ENCODE assay signal across 13 cellular contexts in the genomic region with DNA sequence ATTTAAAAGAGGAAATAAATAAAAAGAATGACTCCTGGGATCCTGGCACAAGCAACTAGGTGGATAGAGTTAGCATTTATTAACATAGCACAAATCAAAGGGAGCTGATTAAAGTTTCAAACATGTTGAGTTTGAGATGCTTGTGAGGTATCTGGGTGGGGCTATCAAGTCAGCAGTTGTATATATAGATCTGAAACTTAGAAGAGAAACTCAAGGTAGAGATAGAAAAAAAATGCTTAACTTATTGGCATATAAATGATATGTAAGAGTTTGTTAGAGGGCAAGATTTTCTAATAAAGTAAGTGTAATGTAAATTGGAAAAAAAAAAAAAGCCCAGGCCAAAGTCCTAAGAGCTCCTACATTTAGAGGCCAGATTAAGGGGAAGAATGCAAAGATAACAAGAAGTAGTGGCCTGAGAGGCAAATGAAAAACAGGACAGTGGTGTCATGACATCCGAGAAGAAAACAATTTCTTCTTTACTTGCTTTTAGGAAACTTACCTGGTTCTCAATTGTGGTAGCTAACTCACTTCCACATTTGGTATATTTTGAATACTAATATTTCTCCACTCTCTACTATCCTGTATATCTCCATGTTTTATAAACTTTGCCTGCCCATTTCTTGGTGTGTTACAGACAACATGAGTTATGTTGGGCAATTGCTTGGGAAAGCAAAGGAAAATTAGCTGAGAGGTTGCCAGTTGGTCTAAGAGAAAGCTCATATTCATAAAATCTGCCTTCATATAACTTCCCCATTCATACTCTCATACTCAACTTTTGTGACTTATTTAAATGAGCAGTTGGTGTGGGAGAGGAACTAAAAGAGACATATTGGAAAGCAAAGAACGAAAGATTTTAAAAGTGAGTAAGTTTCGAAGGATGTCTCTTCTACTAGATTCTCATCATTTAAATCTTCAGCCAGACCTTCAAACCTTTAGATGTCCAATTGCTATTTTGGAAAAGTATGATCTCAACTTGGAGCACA.
A peak's percentile ranks its signal among the peaks of the same experiment; 100 is the strongest.
DNase-seq lines count a peak whose midpoint lies in the region; ATAC-seq, FAIRE-seq and TF ChIP-seq lines count a peak whose summit lies in the region.
"Had no signal": no experiment of that assay in that cellular context is flagged by ENCODE, and none has a peak within 500 bp of the region (broad histone marks: within the 10 kb centered on the region; RNA-seq: fewer than 3 reads in every experiment).

No MANE protein-coding gene starts in this region.

- POLR2A ChIA-PET in GM12878 (lab: Charles Lee), result interaction anchor here (0.6 kb wide), 1 partner anchor 1942 kb away, joined by 4 read pairs; no protein-coding TSS in a partner anchor

- H3K36me3 ChIP-seq in GM12878 (ENCODE audit: control insufficient read depth in 2 of 2, insufficient read depth in 2 of 2, low read length in 1 of 2), result no peaks in the 10 kb centered on the region
- H3K36me3 ChIP-seq in upper lobe of right lung, result no peaks in the 10 kb centered on the region
- H3K36me3 ChIP-seq in left lung, result no peaks in the 10 kb centered on the region
- H3K36me3 ChIP-seq: right atrium auricular region had no signal

- no peak for FAIRE-seq in GM12878 (lab: Jason Lieb, UNC)

- intact Hi-C loops in GM12878 (cut with micrococcal nuclease; ENCODE audit: unreplicated experiment) (loop anchor here (5.0 kb wide), 1 partner anchor 170 kb away; the partner anchor contains the start of gene PARM1), upper lobe of right lung (cut with DNase I) (no loop called here), left lung (cut with DNase I) (no loop called here)

- H3K4me3 ChIP-seq in GM12878, result no peak overlapping the region; the same call in 1 of the 2 replicates
- H3K4me3 ChIP-seq in upper lobe of right lung, result no peak overlapping the region
- H3K4me3 ChIP-seq in left lung, result no peak overlapping the region
- H3K4me3 ChIP-seq: right atrium auricular region had no signal

- H3K9me3 ChIP-seq in GM12878 (replicated peaks; ENCODE audit: control insufficient read depth, insufficient read depth, low read length) (no peaks in the 10 kb centered on the region), upper lobe of right lung (no peaks in the 10 kb centered on the region), left lung (peaks cover 0 to 24% of the 10 kb centered on the region in 2 donors)

- TF ChIP-seq RAD21 in GM12878 (IDR thresholded peaks at IDR 0.05; ENCODE audit: insufficient read depth, low read depth, low read length), result no peak

- peak; percentile 40 for ATAC-seq in GM18873 (IDR thresholded peaks at IDR 0.05; ENCODE audit: low FRiP score, unreplicated experiment)
- peak; percentile 68 for ATAC-seq in GM21717 (IDR thresholded peaks at IDR 0.05; ENCODE audit: unreplicated experiment)
- ATAC-seq in HG03280 (IDR thresholded peaks at IDR 0.05; ENCODE audit: unreplicated experiment), result peak; percentile 57
- ATAC-seq in GM12878, result peak; percentile 60
- ATAC-seq in upper lobe of right lung, result no peak
- ATAC-seq in left lung, result no peak
- ATAC-seq: Right ventricle myocardium inferior had no signal

- H3K27me3 ChIP-seq in GM12878 (replicated peaks in 1 of 2; ENCODE audit: control insufficient read depth in 2 of 2, insufficient read depth in 2 of 2, low read length in 1 of 2), result no peaks in the 10 kb centered on the region
- H3K27me3 ChIP-seq in upper lobe of right lung, result no peaks in the 10 kb centered on the region
- no peaks in the 10 kb centered on the region for H3K27me3 ChIP-seq in left lung
- H3K27me3 ChIP-seq: right atrium auricular region had no signal

- H3K9ac ChIP-seq in GM12878 (ENCODE audit: control insufficient read depth, insufficient read depth, low read length), result no peak overlapping the region

- H3K4me1 ChIP-seq in GM12878 (ENCODE audit: control insufficient read depth, insufficient read depth, low read length) (peaks cover 34% of the 10 kb centered on the region), upper lobe of right lung (no peaks in the 10 kb centered on the region), left lung (no peaks in the 10 kb centered on the region)
- H3K4me1 ChIP-seq: right atrium auricular region had no signal

- H3K4me2 ChIP-seq in GM12878 (ENCODE audit: control insufficient read depth, insufficient read depth), result peak overlapping the region; percentile 53

- SMC1A ChIA-PET in GM12878 (lab: Charles Lee; ENCODE audit: uncharacterized antibody, unreplicated experiment), result interaction anchor here (0.6 to 3.4 kb wide), 11 partner anchors 9 to 186 kb away, joined by 3 to 9 read pairs (median 4); partner anchors contain the start of gene PARM1

- DNase-seq in GM12878 (ENCODE audit: low read depth, low spot score) (no peak), upper lobe of right lung (no peak), NCI-H2227 (lab: John Stamatoyannopoulos, UW; ENCODE audit: unreplicated experiment) (no peak), islet precursor cell (no peak), left lung (no peak)
- DNase-seq: NCI-H524 had no signal

- no peaks in the 10 kb centered on the region for H3K79me2 ChIP-seq in GM12878 (ENCODE audit: control insufficient read depth, insufficient read depth, low read length)

- WGBS in GM12878 (ENCODE audit: insufficient coverage, insufficient replicate concordance, low lambda C conversion rate, missing lambda C conversion rate), result 7% methylated on average over 3 of the region's 3 CpGs

- in situ Hi-C loops in GM12878 (cut with MboI), result no loop called here

- RAD21 ChIA-PET in GM12878 (lab: Charles Lee; ENCODE audit: unreplicated experiment), result interaction anchor here (1.0 to 2.3 kb wide), 4 partner anchors 31 to 188 kb away, joined by 3 to 7 read pairs (median 3); no protein-coding TSS in a partner anchor

- no TSS peak for BruUV-seq in GM12878 (replicated peaks; lab: Mats Ljungman, UMichigan)

- TF ChIP-seq CTCF in GM12878 (IDR thresholded peaks at IDR 0.05 in 2 of 3, conservative IDR thresholded peaks at IDR 0.05 in 1 of 3; ENCODE audit: control insufficient read depth in 2 of 3, extremely low read depth in 1 of 3, insufficient read depth in 1 of 3, low read depth in 3 of 3, low read length in 3 of 3) (no peak), upper lobe of right lung (IDR thresholded peaks at IDR 0.05) (no peak), left lung (IDR thresholded peaks at IDR 0.05) (no peak)

- TF ChIP-seq POLR2A in GM12878 (IDR thresholded peaks at IDR 0.05; ENCODE audit: low read depth, low read length), result no peak

- H3K27ac ChIP-seq in GM12878 (ENCODE audit: control insufficient read depth, insufficient read depth) (peak overlapping the region; percentile 54), upper lobe of right lung (no peak overlapping the region), left lung (no peak overlapping the region)
- H3K27ac ChIP-seq: C4-2B, HL-60, right atrium auricular region had no signal

- H4K20me1 ChIP-seq in GM12878 (ENCODE audit: control insufficient read depth, insufficient read depth), result no peaks in the 10 kb centered on the region

- TF ChIP-seq EP300 in GM12878 (IDR thresholded peaks at IDR 0.05; ENCODE audit: borderline replicate concordance in 1 of 2, control insufficient read depth in 1 of 2, low read depth in 2 of 2, low read length in 2 of 2), result no peak

- H2AFZ ChIP-seq in GM12878 (ENCODE audit: control insufficient read depth, low read depth, low read length), result peak overlapping the region; percentile 12; the same call in 1 of the 2 replicates

- CTCF ChIA-PET in GM12878 (lab: Yijun Ruan, JAX), result interaction anchor here (2.1 kb wide), 1 partner anchor 9 kb away, joined by 4 read pairs; no protein-coding TSS in a partner anchor

TF ChIP-seq in GM12878, 131 proteins besides CTCF, POLR2A, EP300 and RAD21 (continues in another document):
- no peak for TF ChIP-seq CHD1 (IDR thresholded peaks at IDR 0.05; ENCODE audit: low read depth, low read length)
- TF ChIP-seq ZNF217 (IDR thresholded peaks at IDR 0.05), result no peak
- no peak for TF ChIP-seq SREBF1 (IDR thresholded peaks at IDR 0.05; ENCODE audit: low read length)
- no peak for TF ChIP-seq BRCA1 (IDR thresholded peaks at IDR 0.05; ENCODE audit: low read depth, low read length)
- 0 out of 2 replicates have a peak, but pooled peaks have one; percentile 18 for TF ChIP-seq TCF7 (IDR thresholded peaks at IDR 0.05; ENCODE audit: borderline replicate concordance)
- no peak for TF ChIP-seq MAX (IDR thresholded peaks at IDR 0.05; ENCODE audit: low read depth, low read length)
- TF ChIP-seq NR2C1 (IDR thresholded peaks at IDR 0.05), result no peak
- TF ChIP-seq E2F4 (IDR thresholded peaks at IDR 0.05; ENCODE audit: low read depth, low read length), result no peak
- no peak for TF ChIP-seq ZSCAN29 (IDR thresholded peaks at IDR 0.05)
- TF ChIP-seq SPI1 (IDR thresholded peaks at IDR 0.05; ENCODE audit: borderline replicate concordance, insufficient read depth, low read depth, low read length), result peak; percentile 21; the same call in 1 of the 2 replicates
- TF ChIP-seq CREM (IDR thresholded peaks at IDR 0.05; ENCODE audit: low read depth), result no peak
- no peak for TF ChIP-seq HDAC2 (IDR thresholded peaks at IDR 0.05)
- no peak for TF ChIP-seq ZNF384 (IDR thresholded peaks at IDR 0.05; ENCODE audit: borderline replicate concordance, low read depth, low read length)

Comparison
In these comparisons a context has a peak if more than half of its experiments do, and no peak if none do; other contexts are left out.
1. ATAC-seq: peak in GM18873 (single experiment), GM21717 (single experiment), HG03280 (single experiment) and GM12878 (single experiment); none in upper lobe of right lung (single experiment) and left lung (single experiment).